8 cellular contexts compared by ENCODE assay signal in the genomic region with DNA sequence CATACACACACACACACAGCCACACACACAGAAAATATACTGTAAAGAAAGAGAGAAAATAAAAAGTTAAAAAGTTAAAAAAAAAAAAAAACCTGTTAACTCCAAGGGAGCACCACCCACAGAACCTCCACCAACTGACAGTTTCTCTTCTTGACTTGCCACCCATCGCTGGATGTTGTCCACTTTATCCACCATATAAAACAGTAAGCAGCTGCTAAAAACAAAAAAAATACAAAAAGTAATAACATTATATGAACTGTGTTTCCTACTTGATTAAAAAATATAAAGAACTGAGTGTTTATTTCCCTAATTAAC.
A peak's percentile ranks its signal among the peaks of the same experiment; 100 is the strongest.
DNase-seq lines count a peak whose midpoint lies in the region; ATAC-seq and TF ChIP-seq lines count a peak whose summit lies in the region.

No MANE protein-coding gene starts in this region.

- ATAC-seq in HG03378 (IDR thresholded peaks at IDR 0.05; ENCODE audit: unreplicated experiment) = no peak

- H3K4me3 ChIP-seq in GM12875 (ENCODE audit: low read depth, low read length) = peak overlapping the region; percentile 98
- peak overlapping the region; percentile 87 for H3K4me3 ChIP-seq in SK-N-MC
- H3K4me3 ChIP-seq in fibroblast of pulmonary artery (replicated peaks; ENCODE audit: low read depth, low read length) = peak overlapping the region; percentile 72
- peak overlapping the region; percentile 70 for H3K4me3 ChIP-seq in skeletal muscle cell (ENCODE audit: low read depth, low read length)

- H3K36me3 ChIP-seq in SK-N-MC (ENCODE audit: insufficient read depth, low read length) = no peaks in the 10 kb centered on the region

- no peaks in the 10 kb centered on the region for H3K9me3 ChIP-seq in SK-N-MC (ENCODE audit: low read depth, low read length)

- no peak overlapping the region for H3K27ac ChIP-seq in SK-N-MC

- TF ChIP-seq CTCF in GM12875 (IDR thresholded peaks at IDR 0.05; ENCODE audit: borderline replicate concordance, insufficient read depth, low read depth, low read length) = no peak
- TF ChIP-seq CTCF in fibroblast of pulmonary artery (IDR thresholded peaks at IDR 0.05; ENCODE audit: low read length, missing control alignments) = no peak
- no peak for TF ChIP-seq CTCF in GM10248 (IDR thresholded peaks at IDR 0.05; ENCODE audit: control extremely low read depth, extremely low read depth, low read depth, missing control alignments)

- DNase-seq in SK-N-MC (ENCODE audit: low read depth, low spot score) (no peak), fibroblast of pulmonary artery (ENCODE audit: low read depth) (no peak), skeletal muscle cell (ENCODE audit: low read depth) (no peak), epidermal melanocyte (ENCODE audit: insufficient read length, low spot score) (no peak), GM10248 (ENCODE audit: extremely low spot score) (no peak)
- DNase-seq in stimulated activated CD4-positive, alpha-beta T cell treated with anti-CD3 and anti-CD28 coated beads, Interleukin-2, amount 100 ng/mL, for 24 hours = no peak

- POLR2A ChIA-PET in GM10248 (lab: Yijun Ruan, JAX) = interaction anchor here (0.7 kb wide), 1 partner anchor 437 kb away, joined by 4 read pairs; no protein-coding TSS in a partner anchor

- CTCF ChIA-PET in GM10248 (lab: Yijun Ruan, JAX) = interaction anchor here (1.4 to 2.4 kb wide), 3 partner anchors 8 to 41 kb away, joined by 4 to 12 read pairs (median 5); no protein-coding TSS in a partner anchor

- peak overlapping the region; percentile 81 for H3K9ac ChIP-seq in SK-N-MC (ENCODE audit: insufficient read length)
